In the genomic region with DNA sequence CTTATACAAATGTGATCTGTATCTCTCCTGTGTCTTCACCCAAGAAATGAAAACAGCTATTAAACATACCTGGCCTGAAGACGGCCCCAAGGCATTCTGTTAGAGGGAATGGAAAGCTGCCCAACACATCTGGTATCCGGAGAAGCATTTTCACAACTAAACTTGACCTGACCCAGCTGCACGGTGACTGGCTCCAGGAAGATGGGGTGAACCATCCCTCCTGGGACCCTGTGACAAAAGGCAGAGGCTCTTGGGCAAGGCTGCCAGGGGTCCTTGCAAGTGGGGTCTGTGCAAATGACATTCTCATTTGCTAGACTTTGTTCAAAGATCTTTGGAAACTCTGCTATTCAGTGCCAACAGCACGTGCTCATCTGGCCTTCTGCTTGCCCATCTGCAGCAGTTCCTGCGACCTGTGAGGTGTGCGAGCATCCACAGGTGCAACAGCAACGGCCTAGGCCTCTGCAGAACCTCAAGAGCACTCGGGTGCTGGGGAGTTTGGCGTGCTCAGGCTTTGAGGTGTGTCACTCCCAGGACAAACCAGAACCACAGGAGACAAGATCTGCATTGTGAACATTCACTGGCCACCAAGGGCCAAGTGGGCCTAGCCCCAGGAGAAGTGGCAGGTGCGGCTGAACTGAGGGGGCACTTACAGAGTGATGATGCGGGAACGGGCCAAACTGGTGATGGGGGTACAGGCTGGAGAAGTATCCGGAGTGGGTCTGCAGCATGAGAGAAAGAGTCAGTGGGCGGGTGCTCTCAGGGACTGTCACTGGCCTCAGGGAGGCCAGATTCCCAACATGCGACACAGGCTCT, we compare ENCODE assay signal across 3 cellular contexts.
TF ChIP-seq lines count a peak whose summit lies in the region.

No MANE protein-coding gene starts in this region.

TF ChIP-seq in SK-N-SH, 30 proteins besides CTCF, POLR2A, EP300 and RAD21:
- TF ChIP-seq YY1 (IDR thresholded peaks at IDR 0.05; ENCODE audit: low read depth) (no peak), TAF1 (IDR thresholded peaks at IDR 0.05; ENCODE audit: borderline replicate concordance, low read depth, low read length) (no peak), RCOR1 (IDR thresholded peaks at IDR 0.05; ENCODE audit: low read length) (no peak), TCF12 (IDR thresholded peaks at IDR 0.05) (no peak)

TF ChIP-seq in SK-N-SH treated with all-trans-retinoic acid at 6 μM for 48 hours, 23 proteins besides CTCF, POLR2A, EP300 and RAD21:
- TF ChIP-seq PATZ1 (CRISPR knock-in tag; IDR thresholded peaks at IDR 0.05; ENCODE audit: borderline replicate concordance) (no peak), ZNF70 (CRISPR knock-in tag; IDR thresholded peaks at IDR 0.05) (no peak), TOX (CRISPR knock-in tag; IDR thresholded peaks at IDR 0.05; ENCODE audit: borderline replicate concordance) (no peak), BACH2 (CRISPR knock-in tag; IDR thresholded peaks at IDR 0.05; ENCODE audit: borderline replicate concordance) (no peak), ZNF8 (CRISPR knock-in tag; IDR thresholded peaks at IDR 0.05) (no peak), ESRRG (CRISPR knock-in tag; IDR thresholded peaks at IDR 0.05) (no peak), ZFP3 (CRISPR knock-in tag; IDR thresholded peaks at IDR 0.05) (no peak)
- TF ChIP-seq, protein P1, sequence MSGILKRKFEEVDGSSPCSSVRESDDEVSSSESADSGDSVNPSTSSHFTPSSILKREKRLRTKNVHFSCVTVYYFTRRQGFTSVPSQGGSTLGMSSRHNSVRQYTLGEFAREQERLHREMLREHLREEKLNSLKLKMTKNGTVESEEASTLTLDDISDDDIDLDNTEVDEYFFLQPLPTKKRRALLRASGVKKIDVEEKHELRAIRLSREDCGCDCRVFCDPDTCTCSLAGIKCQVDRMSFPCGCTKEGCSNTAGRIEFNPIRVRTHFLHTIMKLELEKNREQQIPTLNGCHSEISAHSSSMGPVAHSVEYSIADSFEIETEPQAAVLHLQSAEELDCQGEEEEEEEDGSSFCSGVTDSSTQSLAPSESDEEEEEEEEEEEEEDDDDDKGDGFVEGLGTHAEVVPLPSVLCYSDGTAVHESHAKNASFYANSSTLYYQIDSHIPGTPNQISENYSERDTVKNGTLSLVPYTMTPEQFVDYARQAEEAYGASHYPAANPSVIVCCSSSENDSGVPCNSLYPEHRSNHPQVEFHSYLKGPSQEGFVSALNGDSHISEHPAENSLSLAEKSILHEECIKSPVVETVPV (CRISPR knock-in tag; IDR thresholded peaks at IDR 0.05): no peak
TF ChIP-seq in SK-N-SH treated with all-trans-retinoic acid at 6 μM for 48 hours: peak in this region for 0.

TF ChIP-seq in H1, 55 proteins besides CTCF, POLR2A, EP300 and RAD21:
- TF ChIP-seq, protein P2, sequence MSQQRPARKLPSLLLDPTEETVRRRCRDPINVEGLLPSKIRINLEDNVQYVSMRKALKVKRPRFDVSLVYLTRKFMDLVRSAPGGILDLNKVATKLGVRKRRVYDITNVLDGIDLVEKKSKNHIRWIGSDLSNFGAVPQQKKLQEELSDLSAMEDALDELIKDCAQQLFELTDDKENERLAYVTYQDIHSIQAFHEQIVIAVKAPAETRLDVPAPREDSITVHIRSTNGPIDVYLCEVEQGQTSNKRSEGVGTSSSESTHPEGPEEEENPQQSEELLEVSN (IDR thresholded peaks at IDR 0.05): no peak
- TF ChIP-seq POLR2AphosphoS5 (IDR thresholded peaks at IDR 0.05; ENCODE audit: low read depth, low read length): peak; percentile 65; the same call in 1 of the 2 replicates
